Comparison of ENCODE assay signal across 26 cellular contexts in the genomic region with DNA sequence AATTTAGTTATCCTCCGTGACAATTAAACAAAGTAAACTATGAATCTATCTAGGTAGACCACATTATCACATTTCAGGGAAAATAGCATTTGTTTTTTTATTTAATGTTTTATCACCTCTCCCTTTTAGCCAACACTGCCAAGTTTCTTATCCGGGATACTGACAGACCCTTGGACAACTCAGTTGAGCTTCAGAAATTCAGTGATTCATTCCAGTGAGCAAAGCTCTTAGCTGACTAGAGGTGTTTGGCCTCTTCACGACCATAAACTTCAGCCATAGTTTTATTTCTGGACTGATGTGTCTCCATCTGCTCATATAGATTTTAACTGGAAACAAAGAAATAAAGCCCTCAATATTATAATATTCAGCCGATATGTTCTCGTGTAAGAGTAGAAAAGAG. TPM values are rescaled to one million over a fixed set of nuclear protein-coding genes. Genes with fewer than 3 reads are reported as not detected.
DNase-seq lines count a peak whose midpoint lies in the region; ATAC-seq, FAIRE-seq and TF ChIP-seq lines count a peak whose summit lies in the region.
"Had no signal": no experiment of that assay in that cellular context is flagged by ENCODE, and none has a peak within 500 bp of the region (broad histone marks: within the 10 kb centered on the region; RNA-seq: fewer than 3 reads in every experiment).

No MANE protein-coding gene starts in this region.

- ATAC-seq in omental fat pad (ENCODE audit: low FRiP score): peak; percentile 66
- no peak for ATAC-seq in activated CD8-positive, alpha-beta T cell treated with anti-CD3 and anti-CD28 coated beads, Interleukin-2, amount 10 ng/mL, durations not matched to agents 7 days and 5 days
- ATAC-seq in CD4-positive, alpha-beta T cell (ENCODE audit: poor library complexity): no peak
- ATAC-seq in stimulated activated effector memory CD8-positive, alpha-beta T cell treated with anti-CD3 and anti-CD28 coated beads, Interleukin-12 subunit alpha, Interleukin-12 subunit beta, amount 100 ng/mL, for 72 hours: no peak
- ATAC-seq: CD8-positive, alpha-beta T cell had no signal

- peak; percentile 34 for FAIRE-seq in astrocyte (lab: Jason Lieb, UNC)
- FAIRE-seq: A204.1, D721Med, G401.6, GM12891, GM19239 had no signal

- H3K4me3 Mint-ChIP-seq in astrocyte (ENCODE audit: unreplicated experiment): no peak overlapping the region
- H3K4me3 Mint-ChIP-seq in activated CD8-positive, alpha-beta T cell treated with anti-CD3 and anti-CD28 coated beads, Interleukin-2, amount 10 ng/mL, durations not matched to agents 7 days and 5 days: no peak overlapping the region
- no peak overlapping the region for H3K4me3 Mint-ChIP-seq in CD4-positive, alpha-beta T cell
- no peak overlapping the region for H3K4me3 Mint-ChIP-seq in stimulated activated effector memory CD8-positive, alpha-beta T cell treated with anti-CD3 and anti-CD28 coated beads, Interleukin-12 subunit alpha, Interleukin-12 subunit beta, amount 100 ng/mL, for 72 hours
- H3K4me3 Mint-ChIP-seq: CD14-positive monocyte; CD4-positive, CD25-positive, alpha-beta regulatory T cell; CD8-positive, alpha-beta T cell had no signal

- H3K9ac ChIP-seq in astrocyte (ENCODE audit: low read length): no peak overlapping the region
- H3K9ac ChIP-seq: BLaER1 had no signal

- no peak overlapping the region for H3K4me2 ChIP-seq in astrocyte (ENCODE audit: low read length)
- H3K4me2 ChIP-seq: BLaER1 had no signal

- intact Hi-C loops in dorsolateral prefrontal cortex (cut with DNase I): no loop called here
- intact Hi-C loops in CD4-positive, alpha-beta T cell (cut with DNase I, micrococcal nuclease): no loop called here

- H3K9me3 Mint-ChIP-seq in astrocyte (ENCODE audit: unreplicated experiment): no peaks in the 10 kb centered on the region
- no peaks in the 10 kb centered on the region for H3K9me3 Mint-ChIP-seq in activated CD8-positive, alpha-beta T cell treated with anti-CD3 and anti-CD28 coated beads, Interleukin-2, amount 10 ng/mL, durations not matched to agents 7 days and 5 days (ENCODE audit: insufficient read depth)
- no peaks in the 10 kb centered on the region for H3K9me3 Mint-ChIP-seq in CD4-positive, alpha-beta T cell
- no peaks in the 10 kb centered on the region for H3K9me3 Mint-ChIP-seq in stimulated activated effector memory CD8-positive, alpha-beta T cell treated with anti-CD3 and anti-CD28 coated beads, Interleukin-12 subunit alpha, Interleukin-12 subunit beta, amount 100 ng/mL, for 72 hours
- H3K9me3 Mint-ChIP-seq: CD8-positive, alpha-beta T cell had no signal

- H3K27ac Mint-ChIP-seq in astrocyte (ENCODE audit: unreplicated experiment): no peak overlapping the region
- no peak overlapping the region for H3K27ac Mint-ChIP-seq in activated CD8-positive, alpha-beta T cell treated with anti-CD3 and anti-CD28 coated beads, Interleukin-2, amount 10 ng/mL, durations not matched to agents 7 days and 5 days
- H3K27ac Mint-ChIP-seq in CD4-positive, alpha-beta T cell: no peak overlapping the region
- no peak overlapping the region for H3K27ac Mint-ChIP-seq in stimulated activated effector memory CD8-positive, alpha-beta T cell treated with anti-CD3 and anti-CD28 coated beads, Interleukin-12 subunit alpha, Interleukin-12 subunit beta, amount 100 ng/mL, for 72 hours
- H3K27ac Mint-ChIP-seq: CD14-positive monocyte; CD4-positive, CD25-positive, alpha-beta regulatory T cell; CD8-positive, alpha-beta T cell had no signal

- POLR2A ChIA-PET in activated CD8-positive, alpha-beta T cell treated with anti-CD3 and anti-CD28 coated beads, Interleukin-2, amount 10 ng/mL, durations not matched to agents 7 days and 5 days (lab: Charles Lee): no interaction called here
- POLR2A ChIA-PET in CD4-positive, alpha-beta T cell (lab: Charles Lee): no interaction called here

- no peaks in the 10 kb centered on the region for H3K36me3 Mint-ChIP-seq in astrocyte (ENCODE audit: low read depth, unreplicated experiment)
- H3K36me3 Mint-ChIP-seq in activated CD8-positive, alpha-beta T cell treated with anti-CD3 and anti-CD28 coated beads, Interleukin-2, amount 10 ng/mL, durations not matched to agents 7 days and 5 days (ENCODE audit: low read depth): no peaks in the 10 kb centered on the region
- H3K36me3 Mint-ChIP-seq in CD4-positive, alpha-beta T cell (ENCODE audit: low read depth): no peaks in the 10 kb centered on the region
- H3K36me3 Mint-ChIP-seq in stimulated activated effector memory CD8-positive, alpha-beta T cell treated with anti-CD3 and anti-CD28 coated beads, Interleukin-12 subunit alpha, Interleukin-12 subunit beta, amount 100 ng/mL, for 72 hours: no peaks in the 10 kb centered on the region
- H3K36me3 Mint-ChIP-seq: CD14-positive monocyte; CD4-positive, CD25-positive, alpha-beta regulatory T cell; CD8-positive, alpha-beta T cell had no signal

- H3K4me1 Mint-ChIP-seq in astrocyte (ENCODE audit: low read depth, unreplicated experiment): no peaks in the 10 kb centered on the region
- H3K4me1 Mint-ChIP-seq in activated CD8-positive, alpha-beta T cell treated with anti-CD3 and anti-CD28 coated beads, Interleukin-2, amount 10 ng/mL, durations not matched to agents 7 days and 5 days (ENCODE audit: low read depth): no peaks in the 10 kb centered on the region
- H3K4me1 Mint-ChIP-seq in CD4-positive, alpha-beta T cell (ENCODE audit: low read depth): no peaks in the 10 kb centered on the region
- no peaks in the 10 kb centered on the region for H3K4me1 Mint-ChIP-seq in stimulated activated effector memory CD8-positive, alpha-beta T cell treated with anti-CD3 and anti-CD28 coated beads, Interleukin-12 subunit alpha, Interleukin-12 subunit beta, amount 100 ng/mL, for 72 hours
- H3K4me1 Mint-ChIP-seq: CD14-positive monocyte; CD4-positive, CD25-positive, alpha-beta regulatory T cell had no signal

- H3K4me3 ChIP-seq in astrocyte (ENCODE audit: insufficient read depth, low read depth, low read length): no peak overlapping the region
- peak overlapping the region in 2 of 59 donors; percentile 4 to 29 for H3K4me3 ChIP-seq in dorsolateral prefrontal cortex
- H3K4me3 ChIP-seq: BLaER1 had no signal

- H3K27ac ChIP-seq in astrocyte (ENCODE audit: low read depth, low read length) (no peak overlapping the region), dorsolateral prefrontal cortex (peak overlapping the region in 49 of 59 donors; percentile 3 to 80 (median 65))
- H3K27ac ChIP-seq in CD4-positive, alpha-beta T cell (ENCODE audit: low read depth, low read length): no peak overlapping the region
- H3K27ac ChIP-seq: BLaER1 had no signal

- TF ChIP-seq CTCF in astrocyte (IDR thresholded peaks at IDR 0.05; ENCODE audit: insufficient read depth, low read depth, low read length): no peak
- TF ChIP-seq CTCF in dorsolateral prefrontal cortex (IDR thresholded peaks at IDR 0.05 in 54 of 56, conservative IDR thresholded peaks at IDR 0.05 in 2 of 56; ENCODE audit: low read depth in 1 of 56, partially characterized antibody in 56 of 56): no peak
- TF ChIP-seq CTCF in omental fat pad (IDR thresholded peaks at IDR 0.05): no peak
- no peak for TF ChIP-seq CTCF in CD4-positive, alpha-beta T cell (IDR thresholded peaks at IDR 0.05)

- no peaks in the 10 kb centered on the region for H3K27me3 ChIP-seq in astrocyte (ENCODE audit: insufficient read depth, low read length)
- H3K27me3 ChIP-seq in dorsolateral prefrontal cortex: peaks cover 0 to 31% (median 0%) of the 10 kb centered on the region in 45 donors
- no peaks in the 10 kb centered on the region for H3K27me3 ChIP-seq in CD4-positive, alpha-beta T cell (ENCODE audit: control insufficient read depth, insufficient read depth, low read length)
- H3K27me3 ChIP-seq: BE2C had no signal

- DNase-seq in astrocyte (ENCODE audit: low read depth) (no peak), dorsolateral prefrontal cortex (no peak), omental fat pad (ENCODE audit: low spot score) (no peak), superior temporal gyrus (ENCODE audit: extremely low spot score) (peak; percentile 22), NCI-H748 (lab: John Stamatoyannopoulos, UW; ENCODE audit: unreplicated experiment) (no peak)
- DNase-seq in activated CD8-positive, alpha-beta T cell treated with anti-CD3 and anti-CD28 coated beads, Interleukin-2, amount 10 ng/mL, durations not matched to agents 7 days and 5 days: no peak
- DNase-seq in CD4-positive, alpha-beta T cell: no peak
- no peak for DNase-seq in stimulated activated effector memory CD8-positive, alpha-beta T cell treated with anti-CD3 and anti-CD28 coated beads, Interleukin-12 subunit alpha, Interleukin-12 subunit beta, amount 100 ng/mL, for 72 hours (ENCODE audit: low spot score in 2 of 2)
- DNase-seq: 8988T; ACHN; BE2C; C1 segment of cervical spinal cord; Caco-2; Calu3; CD4-positive, CD25-positive, alpha-beta regulatory T cell; CD8-positive, alpha-beta T cell; DMS79 treated with DMSO at 0.1 percent for 48 hours; GF-D8 had no signal

- H2AFZ ChIP-seq in astrocyte (ENCODE audit: low read depth, low read length): no peak overlapping the region

- no peaks in the 10 kb centered on the region for H4K20me1 ChIP-seq in astrocyte (ENCODE audit: insufficient read depth, low read length)
- H4K20me1 ChIP-seq: BLaER1 had no signal

- no peaks in the 10 kb centered on the region for H3K4me1 ChIP-seq in astrocyte (ENCODE audit: insufficient read depth, low read length)
- H3K4me1 ChIP-seq: BE2C, BLaER1, Caco-2 had no signal

- no peaks in the 10 kb centered on the region for H3K79me2 ChIP-seq in astrocyte (ENCODE audit: insufficient read depth, low read length)

- H3K9me3 ChIP-seq in astrocyte (ENCODE audit: insufficient read depth, low read depth, low read length): no peaks in the 10 kb centered on the region
- H3K9me3 ChIP-seq in CD4-positive, alpha-beta T cell (ENCODE audit: control insufficient read depth, low read length): no peaks in the 10 kb centered on the region
- H3K9me3 ChIP-seq: BE2C, BLaER1, Caco-2 had no signal

- CTCF ChIA-PET in activated CD8-positive, alpha-beta T cell treated with anti-CD3 and anti-CD28 coated beads, Interleukin-2, amount 10 ng/mL, durations not matched to agents 7 days and 5 days (lab: Charles Lee): no interaction called here
- CTCF ChIA-PET in CD4-positive, alpha-beta T cell (lab: Charles Lee): no interaction called here

- no peaks in the 10 kb centered on the region for H3K27me3 Mint-ChIP-seq in astrocyte (ENCODE audit: low read depth, unreplicated experiment)
- H3K27me3 Mint-ChIP-seq in activated CD8-positive, alpha-beta T cell treated with anti-CD3 and anti-CD28 coated beads, Interleukin-2, amount 10 ng/mL, durations not matched to agents 7 days and 5 days (ENCODE audit: low read depth): no peaks in the 10 kb centered on the region
- H3K27me3 Mint-ChIP-seq in CD4-positive, alpha-beta T cell: no peaks in the 10 kb centered on the region
- H3K27me3 Mint-ChIP-seq: CD4-positive, CD25-positive, alpha-beta regulatory T cell had no signal

- H3K36me3 ChIP-seq in astrocyte (ENCODE audit: insufficient read depth, low read length): no peaks in the 10 kb centered on the region
- H3K36me3 ChIP-seq: BE2C, BLaER1 had no signal

RNA-seq across cellular contexts. Expression of a gene that starts 15.2 kb away (rescaled TPM):
- total RNA-seq in astrocyte: not detected in 2 replicates
- total RNA-seq in dorsolateral prefrontal cortex: 10 to 100 TPM; 16.2 to 37.4 (median 25.2) TPM
- 1 to 10 TPM in 1 of 4 donors, under 1 TPM in 2, not detected in 1; 0.31 to 2.1 (median 0.48) TPM for total RNA-seq in omental fat pad
- not detected for total RNA-seq in activated CD8-positive, alpha-beta T cell treated with anti-CD3 and anti-CD28 coated beads, Interleukin-2, amount 10 ng/mL, durations not matched to agents 7 days and 5 days
- not detected for total RNA-seq in CD4-positive, alpha-beta T cell
- total RNA-seq: A673; Caco-2; Calu3; CD4-positive, CD25-positive, alpha-beta regulatory T cell; CD8-positive, alpha-beta T cell had no signal

Comparison
In these comparisons a context has a peak if more than half of its experiments do, and no peak if none do; other contexts are left out.
1. H3K27ac ChIP-seq: peak in dorsolateral prefrontal cortex (49 of 59); none in astrocyte (single experiment) and CD4-positive, alpha-beta T cell (single experiment).
2. RNA of a gene that starts 15.2 kb away (total RNA-seq): 16.2 to 37.4 TPM in dorsolateral prefrontal cortex; 0.31 to 2.1 TPM in omental fat pad, not detected in astrocyte, not detected in activated CD8-positive, alpha-beta T cell treated with anti-CD3 and anti-CD28 coated beads, Interleukin-2, amount 10 ng/mL, durations not matched to agents 7 days and 5 days and not detected in CD4-positive, alpha-beta T cell; every median in the first group is over 4 times any median in the second.